ENCODE assay signal across 22 cellular contexts in the genomic region with DNA sequence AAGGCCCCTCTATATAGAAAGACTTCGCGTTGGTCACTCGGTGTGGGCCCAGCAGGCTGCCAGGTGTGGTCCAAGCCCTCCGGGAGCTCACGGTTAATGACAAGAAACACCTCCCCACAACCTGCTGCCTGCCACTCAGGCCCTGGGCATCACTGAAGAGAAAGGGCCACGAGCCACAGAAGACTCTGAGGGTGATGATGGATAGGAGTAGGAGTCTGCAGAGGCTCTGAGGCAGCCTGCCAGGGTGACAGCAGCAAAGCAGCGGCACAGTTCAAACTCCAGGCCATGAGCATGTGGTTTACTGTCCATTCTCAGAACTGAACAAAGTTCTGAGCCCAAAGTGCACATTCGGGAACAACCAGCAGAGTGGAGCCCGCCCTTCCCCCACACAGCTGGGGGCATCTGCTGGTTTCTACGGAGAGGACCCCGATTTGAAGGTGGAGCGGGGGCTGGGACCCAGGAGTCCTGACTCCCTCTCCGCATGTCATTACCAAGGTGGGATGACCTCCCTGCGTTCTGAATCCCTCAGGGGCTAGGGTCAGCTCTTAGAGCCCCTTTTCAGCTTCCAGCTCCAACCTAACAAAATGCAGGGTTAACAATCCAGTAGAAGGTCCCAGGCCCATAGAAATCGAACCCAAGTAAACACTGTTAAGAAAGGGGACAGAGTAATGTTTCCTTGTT.
DNase-seq lines count a peak whose midpoint lies in the region; FAIRE-seq and TF ChIP-seq lines count a peak whose summit lies in the region.
"Had no signal": no experiment of that assay in that cellular context is flagged by ENCODE, and none has a peak within 500 bp of the region (broad histone marks: within the 10 kb centered on the region; RNA-seq: fewer than 3 reads in every experiment).

No MANE protein-coding gene starts in this region.

- H3K9me1 ChIP-seq in endothelial cell of umbilical vein (replicated peaks; ENCODE audit: control insufficient read depth, extremely low read depth, insufficient read depth, low read length) = no peaks in the 10 kb centered on the region

- BruUV-seq in Calu3 (replicated peaks; lab: Mats Ljungman, UMichigan) (no TSS peak), endothelial cell of umbilical vein (replicated peaks; lab: Mats Ljungman, UMichigan) (no TSS peak)

- no peaks in the 10 kb centered on the region for H3K79me1 ChIP-seq in neuronal stem cell (ENCODE audit: low read depth, low read length)

- no peak overlapping the region for H3K4me3 ChIP-seq in Peyer's patch
- no peak overlapping the region for H3K4me3 ChIP-seq in endothelial cell of umbilical vein (replicated peaks in 1 of 3; ENCODE audit: insufficient read depth in 1 of 3, low read depth in 1 of 3, low read length in 3 of 3)
- no peak overlapping the region for H3K4me3 ChIP-seq in neuronal stem cell (ENCODE audit: low read length in 2 of 2)
- H3K4me3 ChIP-seq in SK-N-SH (ENCODE audit: low read depth in 2 of 2, low read length in 1 of 2) = no peak overlapping the region
- H3K4me3 ChIP-seq: BLaER1 treated with 17β-estradiol and CSF1 and Interleukin-3, amounts not matched to agents 10 nM and 100 nM; SK-N-MC had no signal

- no peak overlapping the region for H3K4ac ChIP-seq in neuronal stem cell (ENCODE audit: low read length)

- no peak for TF ChIP-seq RAD21 in SK-N-SH (IDR thresholded peaks at IDR 0.05; ENCODE audit: low read length)

- H3K36me3 Mint-ChIP-seq in Calu3 (ENCODE audit: insufficient read depth, unreplicated experiment) (no peaks in the 10 kb centered on the region), endothelial cell (ENCODE audit: low read depth, unreplicated experiment) (peaks cover 7% of the 10 kb centered on the region)
- H3K36me3 Mint-ChIP-seq: CD8-positive, alpha-beta memory T cell had no signal

- FAIRE-seq in endothelial cell of umbilical vein (lab: Jason Lieb, UNC) = no peak
- FAIRE-seq: H54 had no signal

- no peak overlapping the region for H2AK5ac ChIP-seq in neuronal stem cell (ENCODE audit: low read depth, low read length)

- CTCF ChIA-PET in Calu3 (lab: Charles Lee) = no interaction called here
- CTCF ChIA-PET in endothelial cell of umbilical vein (lab: Charles Lee) = interaction anchor here (0.5 to 2.4 kb wide), 4 partner anchors 9 to 226 kb away, joined by 3 to 8 read pairs (median 4); no protein-coding TSS in a partner anchor
- CTCF ChIA-PET in SK-N-SH (lab: Yijun Ruan, JAX) = interaction anchor here (0.7 to 12.4 kb wide), 8 partner anchors 19 to 226 kb away, joined by 3 to 121 read pairs (median 4); no protein-coding TSS in a partner anchor

- H4K91ac ChIP-seq in neuronal stem cell (ENCODE audit: low read depth, low read length, poor library complexity) = no peak overlapping the region

- no peaks in the 10 kb centered on the region for H3K36me3 ChIP-seq in Peyer's patch
- peaks cover 52 to 83% of the 10 kb centered on the region in 2 experiments for H3K36me3 ChIP-seq in endothelial cell of umbilical vein (ENCODE audit: control insufficient read depth in 2 of 2, extremely low read depth in 1 of 2, insufficient read depth in 2 of 2, low read length in 2 of 2)
- no peaks in the 10 kb centered on the region for H3K36me3 ChIP-seq in neuronal stem cell (replicated peaks in 1 of 2; ENCODE audit: control insufficient read depth in 2 of 2, insufficient read depth in 2 of 2, low read length in 2 of 2)
- no peaks in the 10 kb centered on the region for H3K36me3 ChIP-seq in SK-N-SH (replicated peaks in 1 of 2; ENCODE audit: control insufficient read depth in 1 of 2, insufficient read depth in 2 of 2, low read length in 1 of 2)
- H3K36me3 ChIP-seq: BLaER1 treated with 17β-estradiol and CSF1 and Interleukin-3, amounts not matched to agents 10 nM and 100 nM had no signal

- TF ChIP-seq EP300 in SK-N-SH (IDR thresholded peaks at IDR 0.05; ENCODE audit: borderline replicate concordance in 1 of 2, low read depth in 1 of 2, low read length in 1 of 2) = no peak

- DNase-seq in Calu3 (no peak), Peyer's patch (peak in 2 of 3 donors; percentile 66 to 69), endothelial cell of umbilical vein (ENCODE audit: low read depth, low spot score) (no peak), neuronal stem cell (ENCODE audit: low spot score) (no peak), endothelial cell (ENCODE audit: low spot score) (no peak), LoVo (ENCODE audit: low spot score) (no peak), SK-N-SH (no peak), NCI-H774 (lab: John Stamatoyannopoulos, UW) (no peak)
- DNase-seq: 8988T; CD8-positive, alpha-beta memory T cell; KG1; NCI-H1105; NCI-H146; NCI-H2029; NCI-H226; NCI-H510A treated with DMSO at 0.1 percent for 48 hours; PC-3; RPMI8226; SHP77 had no signal

- H4K8ac ChIP-seq in neuronal stem cell (ENCODE audit: low read depth, low read length) = no peak overlapping the region

- no peaks in the 10 kb centered on the region for H3K9me3 ChIP-seq in Peyer's patch
- H3K9me3 ChIP-seq in endothelial cell of umbilical vein (replicated peaks; ENCODE audit: control insufficient read depth, insufficient read depth, low read length) = no peaks in the 10 kb centered on the region
- H3K9me3 ChIP-seq in neuronal stem cell (replicated peaks in 1 of 2; ENCODE audit: control insufficient read depth in 2 of 2, insufficient read depth in 1 of 2, low read depth in 1 of 2, low read length in 2 of 2) = no peaks in the 10 kb centered on the region
- no peaks in the 10 kb centered on the region for H3K9me3 ChIP-seq in SK-N-SH
- H3K9me3 ChIP-seq: BLaER1 treated with 17β-estradiol and CSF1 and Interleukin-3, amounts not matched to agents 10 nM and 100 nM had no signal

- no peak overlapping the region for H2BK120ac ChIP-seq in neuronal stem cell (ENCODE audit: low read depth, low read length)

- no peak overlapping the region for H3K14ac ChIP-seq in neuronal stem cell (ENCODE audit: low read length)

- H3K23ac ChIP-seq in neuronal stem cell (ENCODE audit: low read depth, low read length, poor library complexity) = no peak overlapping the region

- H2BK5ac ChIP-seq in neuronal stem cell (ENCODE audit: low read length) = no peak overlapping the region

- dilution Hi-C loops in endothelial cell of umbilical vein (cut with MboI; ENCODE audit: extremely low pct_ligation_motif_present, low sequenced_read_pairs) = no loop called here

- peak overlapping the region; percentile 1 for H3K18ac ChIP-seq in neuronal stem cell (ENCODE audit: low read length)

- H3K9me2 ChIP-seq in SK-N-SH = no peaks in the 10 kb centered on the region

- TF ChIP-seq CTCF in Calu3 (IDR thresholded peaks at IDR 0.05; ENCODE audit: unreplicated experiment) (no peak), Peyer's patch (IDR thresholded peaks at IDR 0.05) (peak in 1 of 6 experiments; percentile 6), endothelial cell of umbilical vein (IDR thresholded peaks at IDR 0.05; ENCODE audit: extremely low read depth in 1 of 2, insufficient read depth in 1 of 2, low read depth in 1 of 2, low read length in 2 of 2) (no peak), endothelial cell (IDR thresholded peaks at IDR 0.05; ENCODE audit: unreplicated experiment) (no peak), SK-N-SH (IDR thresholded peaks at IDR 0.05) (no peak)

- peak overlapping the region; percentile 8 for H3K27ac Mint-ChIP-seq in Calu3 (ENCODE audit: unreplicated experiment)
- H3K27ac Mint-ChIP-seq in endothelial cell (ENCODE audit: unreplicated experiment) = no peak overlapping the region

- no CpG with 5 or more reads among the region's 15 CpGs for WGBS in neuronal stem cell (ENCODE audit: extremely low coverage in 2 of 2, insufficient read length in 2 of 2, insufficient replicate concordance in 1 of 2), 2 donors
- WGBS in SK-N-SH (ENCODE audit: low lambda C conversion rate) = 70% methylated on average over 6 of the region's 15 CpGs

- H4K20me1 ChIP-seq in endothelial cell of umbilical vein (replicated peaks; ENCODE audit: control insufficient read depth, extremely low read depth, insufficient read depth, low read length) = no peaks in the 10 kb centered on the region
- H4K20me1 ChIP-seq in SK-N-SH (ENCODE audit: insufficient read depth) = no peaks in the 10 kb centered on the region
- H4K20me1 ChIP-seq: BLaER1 treated with 17β-estradiol and CSF1 and Interleukin-3, amounts not matched to agents 10 nM and 100 nM had no signal

- POLR2A ChIA-PET in endothelial cell of umbilical vein (lab: Charles Lee) (no interaction called here), SK-N-SH (lab: Yijun Ruan, JAX) (no interaction called here)

- TF ChIP-seq POLR2A in Peyer's patch (IDR thresholded peaks at IDR 0.05) (no peak), endothelial cell of umbilical vein (IDR thresholded peaks at IDR 0.05; ENCODE audit: low read depth, low read length) (peak; percentile 21)

- intact Hi-C loops in Calu3 (cut with micrococcal nuclease; ENCODE audit: unreplicated experiment) = no loop called here
- intact Hi-C loops in endothelial cell of umbilical vein (cut with micrococcal nuclease) = no loop called here

- H3K9ac ChIP-seq in endothelial cell of umbilical vein (replicated peaks; ENCODE audit: extremely low read depth, insufficient read depth, low read length) (no peak overlapping the region), neuronal stem cell (ENCODE audit: low read depth, low read length, poor library complexity) (no peak overlapping the region), SK-N-SH (no peak overlapping the region)
- H3K9ac ChIP-seq: BLaER1 treated with 17β-estradiol and CSF1 and Interleukin-3, amounts not matched to agents 10 nM and 100 nM had no signal

- H3K4me1 ChIP-seq in Peyer's patch = peaks cover 0 to 10% (median 2%) of the 10 kb centered on the region in 4 donors
- H3K4me1 ChIP-seq in endothelial cell of umbilical vein (ENCODE audit: control insufficient read depth, extremely low read depth, insufficient read depth, low read length) = peaks cover 21% of the 10 kb centered on the region
- H3K4me1 ChIP-seq in neuronal stem cell (ENCODE audit: control insufficient read depth in 2 of 2, insufficient read depth in 1 of 2, low read depth in 1 of 2, low read length in 2 of 2) = peaks cover 8 to 11% of the 10 kb centered on the region in 2 donors
- H3K4me1 ChIP-seq in SK-N-SH (ENCODE audit: control insufficient read depth in 1 of 2, insufficient read depth in 2 of 2, low read depth in 1 of 2, low read length in 1 of 2) = peaks cover 0 to 44% of the 10 kb centered on the region in 2 experiments; a peak in 1 of 4 replicates

- H3K4me1 Mint-ChIP-seq in Calu3 (ENCODE audit: low read depth, unreplicated experiment) = peaks cover 9% of the 10 kb centered on the region
- peaks cover 2% of the 10 kb centered on the region for H3K4me1 Mint-ChIP-seq in endothelial cell (ENCODE audit: unreplicated experiment)

- H3K4me3 Mint-ChIP-seq in Calu3 (ENCODE audit: low read depth, unreplicated experiment) = no peak overlapping the region
- no peak overlapping the region for H3K4me3 Mint-ChIP-seq in endothelial cell (ENCODE audit: unreplicated experiment)

- H2BK12ac ChIP-seq in neuronal stem cell (ENCODE audit: low read length) = no peak overlapping the region

- peaks cover 21% of the 10 kb centered on the region for H3K27me3 Mint-ChIP-seq in Calu3 (ENCODE audit: unreplicated experiment)
- H3K27me3 Mint-ChIP-seq in endothelial cell (ENCODE audit: unreplicated experiment) = peaks cover 4% of the 10 kb centered on the region

- H3K27me3 ChIP-seq in Peyer's patch (no peaks in the 10 kb centered on the region), endothelial cell of umbilical vein (ENCODE audit: control insufficient read depth in 2 of 2, insufficient read depth in 2 of 2, low read length in 2 of 2) (no peaks in the 10 kb centered on the region), neuronal stem cell (ENCODE audit: control insufficient read depth in 3 of 3, insufficient read depth in 3 of 3, low read depth in 1 of 3, low read length in 3 of 3) (peaks cover 0 to 9% (median 0%) of the 10 kb centered on the region in 3 experiments), SK-N-SH (ENCODE audit: insufficient read depth) (no peaks in the 10 kb centered on the region)

- no peak overlapping the region for H3K27ac ChIP-seq in Peyer's patch
- H3K27ac ChIP-seq in endothelial cell of umbilical vein (ENCODE audit: insufficient read depth, low read depth, low read length) = no peak overlapping the region
- H3K27ac ChIP-seq in neuronal stem cell (replicated peaks; ENCODE audit: low read length) = no peak overlapping the region
- peak overlapping the region in 1 of 2 experiments; percentile 55; a peak in 2 of 4 replicates for H3K27ac ChIP-seq in SK-N-SH (ENCODE audit: low read depth in 2 of 2, low read length in 1 of 2)
- H3K27ac ChIP-seq: BLaER1 treated with 17β-estradiol and CSF1 and Interleukin-3, amounts not matched to agents 10 nM and 100 nM; SK-N-MC had no signal

- no peak overlapping the region for H2AFZ ChIP-seq in endothelial cell of umbilical vein (ENCODE audit: low read depth, low read length)
- H2AFZ ChIP-seq in neuronal stem cell (ENCODE audit: low read length) = no peak overlapping the region
- H2AFZ ChIP-seq in SK-N-SH (ENCODE audit: low read depth) = no peak overlapping the region

- H3K4me2 ChIP-seq in endothelial cell of umbilical vein (ENCODE audit: insufficient read depth, low read length) (no peak overlapping the region), neuronal stem cell (ENCODE audit: insufficient read depth, low read length, poor library complexity, severe bottlenecking) (no peak overlapping the region), SK-N-SH (no peak overlapping the region)
- H3K4me2 ChIP-seq: BLaER1 treated with 17β-estradiol and CSF1 and Interleukin-3, amounts not matched to agents 10 nM and 100 nM had no signal

- H2BK15ac ChIP-seq in neuronal stem cell (ENCODE audit: low read length) = no peak overlapping the region

- H3K9me3 Mint-ChIP-seq in Calu3 (ENCODE audit: low read depth, unreplicated experiment) = no peaks in the 10 kb centered on the region
- no peaks in the 10 kb centered on the region for H3K9me3 Mint-ChIP-seq in endothelial cell (ENCODE audit: unreplicated experiment)
- H3K9me3 Mint-ChIP-seq: CD8-positive, alpha-beta memory T cell had no signal

- H3K79me2 ChIP-seq in endothelial cell of umbilical vein (ENCODE audit: control insufficient read depth, insufficient read depth, low read length) = peaks cover 9% of the 10 kb centered on the region
- H3K79me2 ChIP-seq in SK-N-SH (ENCODE audit: insufficient read depth) = no peaks in the 10 kb centered on the region

- H3F3A ChIP-seq in SK-N-SH (replicated peaks; ENCODE audit: insufficient read depth) = no peaks in the 10 kb centered on the region

Comparison
In these comparisons a context has a peak if more than half of its experiments do, and no peak if none do; other contexts are left out.
1. DNase-seq: peak in Peyer's patch (2 of 3); none in Calu3 (single experiment), endothelial cell of umbilical vein (single experiment), neuronal stem cell (single experiment), endothelial cell (single experiment), LoVo (single experiment), SK-N-SH (single experiment) and NCI-H774 (single experiment).